8 cellular contexts compared by ENCODE assay signal in genomic region chr1:11692899-11693590, GRCh38. TPM values are rescaled to one million over a fixed set of nuclear protein-coding genes. Genes with fewer than 3 reads are reported as not detected.
DNase-seq lines count a peak whose midpoint lies in the region; ATAC-seq and FAIRE-seq lines count a peak whose summit lies in the region.

No MANE protein-coding gene starts in this region.

- ATAC-seq in GM21447 (IDR thresholded peaks at IDR 0.05; ENCODE audit: unreplicated experiment), result no peak
- no peak for ATAC-seq in GM18870 (IDR thresholded peaks at IDR 0.05; ENCODE audit: unreplicated experiment)

- POLR2A ChIA-PET in activated CD4-positive, alpha-beta T cell treated with anti-CD3 and anti-CD28 coated beads, Interleukin-2, amount 10 ng/mL, durations not matched to agents 7 days and 5 days (lab: Charles Lee), result interaction anchor here (0.6 kb wide), 1 partner anchor 14 kb away, joined by 5 read pairs; no protein-coding TSS in a partner anchor

- peak overlapping the region; percentile 73 for H3K27ac Mint-ChIP-seq in activated CD4-positive, alpha-beta T cell treated with anti-CD3 and anti-CD28 coated beads, Interleukin-2, amount 10 ng/mL, durations not matched to agents 7 days and 5 days

- H3K4me3 ChIP-seq in skeletal muscle cell (ENCODE audit: low read depth, low read length), result no peak overlapping the region

- H3K36me3 Mint-ChIP-seq in activated CD4-positive, alpha-beta T cell treated with anti-CD3 and anti-CD28 coated beads, Interleukin-2, amount 10 ng/mL, durations not matched to agents 7 days and 5 days (ENCODE audit: low read depth), result no peaks in the 10 kb centered on the region

- DNase-seq in 8988T, result peak; percentile 66
- peak; percentile 73 for DNase-seq in HTR-8/SVneo (ENCODE audit: insufficient read length, low spot score)
- peak; percentile 49 for DNase-seq in activated CD4-positive, alpha-beta T cell treated with anti-CD3 and anti-CD28 coated beads, Interleukin-2, amount 10 ng/mL, durations not matched to agents 7 days and 5 days
- peak; percentile 58 for DNase-seq in fibroblast of gingiva (ENCODE audit: low read depth)
- DNase-seq in skeletal muscle cell (ENCODE audit: low read depth), result peak; percentile 37
- DNase-seq in NCI-H146 treated with DMSO at 0.1 percent for 48 hours (lab: John Stamatoyannopoulos, UW; ENCODE audit: unreplicated experiment), result no peak

- peaks cover 51% of the 10 kb centered on the region for H3K27me3 Mint-ChIP-seq in activated CD4-positive, alpha-beta T cell treated with anti-CD3 and anti-CD28 coated beads, Interleukin-2, amount 10 ng/mL, durations not matched to agents 7 days and 5 days

- H3K9me3 Mint-ChIP-seq in activated CD4-positive, alpha-beta T cell treated with anti-CD3 and anti-CD28 coated beads, Interleukin-2, amount 10 ng/mL, durations not matched to agents 7 days and 5 days, result no peaks in the 10 kb centered on the region

- peaks cover 28% of the 10 kb centered on the region for H3K4me1 Mint-ChIP-seq in activated CD4-positive, alpha-beta T cell treated with anti-CD3 and anti-CD28 coated beads, Interleukin-2, amount 10 ng/mL, durations not matched to agents 7 days and 5 days

- peak overlapping the region; percentile 51 for H3K4me3 Mint-ChIP-seq in activated CD4-positive, alpha-beta T cell treated with anti-CD3 and anti-CD28 coated beads, Interleukin-2, amount 10 ng/mL, durations not matched to agents 7 days and 5 days

- CTCF ChIA-PET in activated CD4-positive, alpha-beta T cell treated with anti-CD3 and anti-CD28 coated beads, Interleukin-2, amount 10 ng/mL, durations not matched to agents 7 days and 5 days (lab: Charles Lee), result interaction anchor here (1.0 to 1.3 kb wide), 3 partner anchors 27 to 43 kb away, joined by 3 to 5 read pairs (median 4); partner anchors contain the start of gene FBXO6

- peak; percentile 4 for FAIRE-seq in HTR-8/SVneo (lab: Jason Lieb, UNC)

RNA-seq across cellular contexts. Expression of gene DRAXIN, which starts 1.5 kb away (rescaled TPM):
- total RNA-seq in activated CD4-positive, alpha-beta T cell treated with anti-CD3 and anti-CD28 coated beads, Interleukin-2, amount 10 ng/mL, durations not matched to agents 7 days and 5 days, result under 1 TPM; 0.54 to 0.62 TPM

RNA-seq across cellular contexts. Expression of gene MAD2L2, which starts 12.1 kb away (rescaled TPM):
- 10 to 100 TPM; 68.7 to 73.3 TPM for total RNA-seq in activated CD4-positive, alpha-beta T cell treated with anti-CD3 and anti-CD28 coated beads, Interleukin-2, amount 10 ng/mL, durations not matched to agents 7 days and 5 days

RNA-seq across cellular contexts. Expression of gene FBXO6, which starts 29.0 kb away (rescaled TPM):
- total RNA-seq in activated CD4-positive, alpha-beta T cell treated with anti-CD3 and anti-CD28 coated beads, Interleukin-2, amount 10 ng/mL, durations not matched to agents 7 days and 5 days, result 10 to 100 TPM; 28.1 to 29.6 TPM

RNA-seq across cellular contexts. Expression of gene FBXO44, which starts 38.4 kb away (rescaled TPM):
- 10 to 100 TPM; 32.6 to 37.8 TPM for total RNA-seq in activated CD4-positive, alpha-beta T cell treated with anti-CD3 and anti-CD28 coated beads, Interleukin-2, amount 10 ng/mL, durations not matched to agents 7 days and 5 days

RNA-seq across cellular contexts. Expression of gene FBXO2, which starts 38.8 kb away (rescaled TPM):
- total RNA-seq in activated CD4-positive, alpha-beta T cell treated with anti-CD3 and anti-CD28 coated beads, Interleukin-2, amount 10 ng/mL, durations not matched to agents 7 days and 5 days, result 1 to 10 TPM; 1.8 to 2.1 TPM
